ENCODE assay signal across 14 cellular contexts in genomic region chr2:190357596-190357995, GRCh38. TPM values are rescaled to one million over a fixed set of nuclear protein-coding genes. Genes with fewer than 3 reads are reported as not detected.
DNase-seq lines count a peak whose midpoint lies in the region; ATAC-seq, FAIRE-seq and TF ChIP-seq lines count a peak whose summit lies in the region.
"Had no signal": no experiment of that assay in that cellular context is flagged by ENCODE, and none has a peak within 500 bp of the region (broad histone marks: within the 10 kb centered on the region; RNA-seq: fewer than 3 reads in every experiment).

No MANE protein-coding gene starts in this region.

- TF ChIP-seq POLR2A in GM12891 (IDR thresholded peaks at IDR 0.05; ENCODE audit: low read depth, low read length), result no peak

- H3K23ac ChIP-seq in mesenchymal stem cell (ENCODE audit: low read length in 2 of 2), result no peak overlapping the region

- H3K27me3 ChIP-seq in AG04450 (ENCODE audit: control insufficient read depth, insufficient read depth, low read length) (no peaks in the 10 kb centered on the region), endocrine pancreas (ENCODE audit: control insufficient read depth, insufficient read depth, low read length) (no peaks in the 10 kb centered on the region), mesenchymal stem cell (ENCODE audit: control insufficient read depth in 1 of 2, insufficient read depth in 1 of 2, low read length in 2 of 2) (no peaks in the 10 kb centered on the region)

- TF ChIP-seq CTCF in AG04450 (IDR thresholded peaks at IDR 0.05; ENCODE audit: low read depth, low read length), result no peak

- no peak overlapping the region for H2BK120ac ChIP-seq in mesenchymal stem cell (ENCODE audit: low read depth, low read length)

- no peak overlapping the region for H4K91ac ChIP-seq in mesenchymal stem cell (ENCODE audit: low read length)

- POLR2A ChIA-PET in AG04450 (lab: Yijun Ruan, JAX), result no interaction called here

- H3K79me1 ChIP-seq in mesenchymal stem cell (replicated peaks; ENCODE audit: low read length, poor library complexity, severe bottlenecking), result peaks cover 16% of the 10 kb centered on the region

- H2BK5ac ChIP-seq in mesenchymal stem cell (ENCODE audit: low read depth, low read length, poor library complexity, severe bottlenecking), result no peak overlapping the region

- CTCF ChIA-PET in AG04450 (lab: Charles Lee), result no interaction called here

- H3K36me3 ChIP-seq in endocrine pancreas (ENCODE audit: control insufficient read depth, insufficient read depth, low read length) (no peaks in the 10 kb centered on the region), mesenchymal stem cell (ENCODE audit: control insufficient read depth in 1 of 2, insufficient read depth in 2 of 2, low read depth in 1 of 2, low read length in 2 of 2) (peaks cover 0 to 10% of the 10 kb centered on the region in 2 experiments)

- no peak overlapping the region for H3K4ac ChIP-seq in mesenchymal stem cell (ENCODE audit: low read depth in 1 of 2, low read length in 2 of 2)

- DNase-seq in AG04450 (ENCODE audit: low read depth, low spot score) (peak; percentile 36), NCI-H1694 (lab: John Stamatoyannopoulos, UW) (peak; percentile 71), mesenchymal stem cell (peak; percentile 60), NCI-H345 treated with DMSO at 0.1 percent for 48 hours (lab: John Stamatoyannopoulos, UW; ENCODE audit: unreplicated experiment) (no peak), GM12891 (ENCODE audit: insufficient read length, low spot score) (no peak)
- DNase-seq: DMS79, HCEC 1CT, NCI-H187, NCI-H510A treated with DMSO at 0.1 percent for 48 hours had no signal

- no peak for ATAC-seq in HG03196 (IDR thresholded peaks at IDR 0.05; ENCODE audit: unreplicated experiment)
- ATAC-seq: A549, GM12878, Right ventricle myocardium inferior had no signal

- H3K9ac ChIP-seq in endocrine pancreas (ENCODE audit: control insufficient read depth, insufficient read depth, low read length), result no peak overlapping the region
- no peak overlapping the region for H3K9ac ChIP-seq in mesenchymal stem cell (ENCODE audit: low read length)

- H2BK15ac ChIP-seq in mesenchymal stem cell (ENCODE audit: low read depth, poor library complexity, severe bottlenecking), result no peak overlapping the region

- no peak overlapping the region for H3K14ac ChIP-seq in mesenchymal stem cell (ENCODE audit: low read length in 2 of 2)

- no peak overlapping the region for H2AFZ ChIP-seq in mesenchymal stem cell (ENCODE audit: low read depth, low read length)

- H3K27ac ChIP-seq in AG04450 (ENCODE audit: low read depth, low read length), result no peak overlapping the region
- H3K27ac ChIP-seq in mesenchymal stem cell (ENCODE audit: low read length, poor library complexity, severe bottlenecking), result no peak overlapping the region
- H3K27ac ChIP-seq: A549 had no signal

- no peak overlapping the region for H2AK5ac ChIP-seq in mesenchymal stem cell (ENCODE audit: low read length, severe bottlenecking)

- no peak overlapping the region for H2BK12ac ChIP-seq in mesenchymal stem cell (ENCODE audit: low read length in 2 of 2)

- H3K18ac ChIP-seq in mesenchymal stem cell (ENCODE audit: low read depth in 1 of 2, low read length in 2 of 2), result no peak overlapping the region

- no peak for FAIRE-seq in GM12891 (lab: Jason Lieb, UNC)
- FAIRE-seq: A549, GM12878 had no signal

- H3K4me1 ChIP-seq in endocrine pancreas (ENCODE audit: control insufficient read depth, insufficient read depth, low read length) (peaks cover 33% of the 10 kb centered on the region), mesenchymal stem cell (ENCODE audit: control insufficient read depth, insufficient read depth, low read depth, low read length) (peaks cover 7% of the 10 kb centered on the region)

- no CpG with 5 or more reads among the region's 2 CpGs for WGBS in mesenchymal stem cell

- H3K9me3 ChIP-seq in AG04450 (ENCODE audit: control insufficient read depth, insufficient read depth, low read length) (no peaks in the 10 kb centered on the region), endocrine pancreas (ENCODE audit: control insufficient read depth, low read length) (no peaks in the 10 kb centered on the region), mesenchymal stem cell (ENCODE audit: control insufficient read depth, low read length) (no peaks in the 10 kb centered on the region)
- H3K9me3 ChIP-seq: A549 had no signal

- no peak overlapping the region for H4K8ac ChIP-seq in mesenchymal stem cell (ENCODE audit: low read length)

- no peak overlapping the region for H3K4me2 ChIP-seq in mesenchymal stem cell (ENCODE audit: low read length, poor library complexity, severe bottlenecking)
- H3K4me2 ChIP-seq: A549 had no signal

- no peak overlapping the region for H3K4me3 ChIP-seq in AG04450 (ENCODE audit: low read depth, low read length)
- peak overlapping the region; percentile 22 for H3K4me3 ChIP-seq in endocrine pancreas (ENCODE audit: control insufficient read depth, insufficient read depth, low read length)
- H3K4me3 ChIP-seq in mesenchymal stem cell (ENCODE audit: insufficient read depth in 1 of 2, low read depth in 1 of 2, low read length in 2 of 2), result no peak overlapping the region
- H3K4me3 ChIP-seq: A549, GM12878 had no signal

TF ChIP-seq in GM12891, 5 proteins besides CTCF, POLR2A, EP300 and RAD21:
- TF ChIP-seq TAF1 (IDR thresholded peaks at IDR 0.05; ENCODE audit: low read depth, low read length) (no peak), POU2F2 (IDR thresholded peaks at IDR 0.05; ENCODE audit: low read depth, low read length) (no peak), SPI1 (IDR thresholded peaks at IDR 0.05; ENCODE audit: low read depth, low read length) (no peak), POLR2AphosphoS5 (IDR thresholded peaks at IDR 0.05; ENCODE audit: low read depth, low read length) (no peak), PAX5 (IDR thresholded peaks at IDR 0.05; ENCODE audit: insufficient read depth, low read length, severe bottlenecking) (no peak)

RNA-seq across cellular contexts. Expression of gene INPP1, which starts 14.2 kb away (rescaled TPM):
- polyA plus RNA-seq in AG04450 (2011; rRNA removed), result 13.7 and 14.5 TPM in 2 replicates
- polyA minus RNA-seq in AG04450 (2011; rRNA and poly(A)+ RNA removed), result 5.2 and 5.6 TPM in 2 replicates
- 19.5 TPM for polyA plus RNA-seq in mesenchymal stem cell (2013, experiment 1 of 2)
- polyA plus RNA-seq in mesenchymal stem cell (2013, experiment 2 of 2), result 17.6 TPM
- 8.3 TPM for polyA plus RNA-seq in GM12891 (2012; ENCODE audit: low read depth, missing spikeins)

RNA-seq across cellular contexts. Expression of gene HIBCH, which starts 38.0 kb away (rescaled TPM):
- 16.9 and 23.8 TPM in 2 replicates for polyA plus RNA-seq in AG04450 (2011; rRNA removed)
- 10.3 and 17.0 TPM in 2 replicates for polyA minus RNA-seq in AG04450 (2011; rRNA and poly(A)+ RNA removed)
- 17.1 TPM for polyA plus RNA-seq in mesenchymal stem cell (2013, experiment 1 of 2)
- polyA plus RNA-seq in mesenchymal stem cell (2013, experiment 2 of 2), result 18.5 TPM
- 22.8 TPM for polyA plus RNA-seq in GM12891 (2012; ENCODE audit: low read depth, missing spikeins)

RNA-seq across cellular contexts. Expression of gene MFSD6, which starts 50.6 kb away (rescaled TPM):
- polyA plus RNA-seq in AG04450 (2011; rRNA removed), result 12.0 and 12.9 TPM in 2 replicates
- 16.6 and 22.0 TPM in 2 replicates for polyA minus RNA-seq in AG04450 (2011; rRNA and poly(A)+ RNA removed)
- 2.1 TPM for polyA plus RNA-seq in mesenchymal stem cell (2013, experiment 1 of 2)
- 2.3 TPM for polyA plus RNA-seq in mesenchymal stem cell (2013, experiment 2 of 2)
- polyA plus RNA-seq in GM12891 (2012; ENCODE audit: low read depth, missing spikeins), result 12.1 TPM

Comparison
In these comparisons a context has a peak if more than half of its experiments do, and no peak if none do; other contexts are left out.
1. DNase-seq: peak in AG04450 (single experiment), NCI-H1694 (single experiment) and mesenchymal stem cell (single experiment); none in NCI-H345 treated with DMSO at 0.1 percent for 48 hours (single experiment) and GM12891 (single experiment).